8 cellular contexts compared by ENCODE assay signal in the genomic region with DNA sequence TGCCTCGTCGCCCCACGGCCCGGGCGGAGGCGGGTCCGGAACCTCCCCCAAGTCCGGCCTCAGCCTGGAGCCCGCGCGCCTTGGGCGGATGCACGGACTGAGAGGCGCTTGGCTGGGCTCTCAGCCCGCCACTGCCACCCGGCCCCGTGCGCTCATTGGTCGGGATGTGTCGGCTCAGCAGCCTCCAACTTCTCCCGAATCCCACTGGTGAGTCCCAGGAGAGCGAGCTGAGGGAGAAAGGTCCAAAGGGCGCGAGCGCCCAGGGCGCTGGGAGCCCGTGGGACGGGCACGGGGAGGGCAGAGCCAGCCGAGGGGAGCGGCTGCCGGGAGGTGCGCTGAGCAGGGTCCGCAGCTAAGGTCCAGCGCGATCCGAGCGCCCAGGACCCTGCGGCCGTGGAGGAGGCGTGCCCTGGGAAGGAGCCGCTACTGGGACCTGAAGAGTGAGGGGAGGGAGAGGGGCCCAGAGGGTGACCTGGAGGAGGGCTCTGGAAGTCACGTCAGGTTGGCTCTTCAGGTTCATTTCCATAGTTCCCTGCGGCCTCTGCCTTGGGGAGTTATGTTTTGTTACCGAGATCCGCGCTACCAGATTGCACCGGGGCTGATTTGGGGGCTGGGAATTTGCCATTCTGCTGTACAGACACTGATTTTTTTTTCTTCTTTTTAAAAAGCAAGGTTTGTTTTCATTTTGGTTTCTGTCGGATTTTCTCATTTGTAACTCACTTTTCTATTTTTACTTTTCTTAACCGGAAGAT. TPM values are rescaled to one million over a fixed set of nuclear protein-coding genes. Genes with fewer than 3 reads are reported as not detected.
A peak's percentile ranks its signal among the peaks of the same experiment; 100 is the strongest.
DNase-seq lines count a peak whose midpoint lies in the region; TF ChIP-seq lines count a peak whose summit lies in the region.

A gene (plus strand): TSS at position 525 of the 752 bp plus-strand sequence. CDS start 3,849 bp downstream, outside the sequence.

- peaks cover 73 to 84% (median 77%) of the 10 kb centered on the region in 11 experiments for H3K27me3 ChIP-seq in BLaER1 treated with 17β-estradiol and CSF1 and Interleukin-3, amounts not matched to agents 10 nM and 100 nM
- H3K27me3 ChIP-seq in adipocyte (replicated peaks; ENCODE audit: control insufficient read depth, insufficient read depth, low read length) (no peaks in the 10 kb centered on the region), hepatocyte (peaks cover 39% of the 10 kb centered on the region)

- peaks cover 0 to 4% (median 0%) of the 10 kb centered on the region in 3 donors for H3K9me3 Mint-ChIP-seq in IgD-negative memory B cell
- peaks cover 3% of the 10 kb centered on the region for H3K9me3 Mint-ChIP-seq in activated CD4-positive, alpha-beta memory T cell treated with anti-CD3 and anti-CD28 coated beads, Interleukin-2, amount 10 ng/mL, durations not matched to agents 7 days and 5 days

- POLR2A ChIA-PET in activated CD4-positive, alpha-beta memory T cell treated with anti-CD3 and anti-CD28 coated beads, Interleukin-2, amount 10 ng/mL, durations not matched to agents 7 days and 5 days (lab: Charles Lee): no interaction called here

- H3K36me3 Mint-ChIP-seq in IgD-negative memory B cell: peaks cover 1% of the 10 kb centered on the region
- no peaks in the 10 kb centered on the region for H3K36me3 Mint-ChIP-seq in activated CD4-positive, alpha-beta memory T cell treated with anti-CD3 and anti-CD28 coated beads, Interleukin-2, amount 10 ng/mL, durations not matched to agents 7 days and 5 days (ENCODE audit: low read depth)

- H3K4me1 ChIP-seq in BLaER1 treated with 17β-estradiol and CSF1 and Interleukin-3, amounts not matched to agents 10 nM and 100 nM: peaks cover 4 to 15% (median 11%) of the 10 kb centered on the region in 10 experiments; a peak in 17 of 20 replicates
- H3K4me1 ChIP-seq in adipocyte (ENCODE audit: control insufficient read depth, insufficient read depth, low read length): peaks cover 35% of the 10 kb centered on the region
- H3K4me1 ChIP-seq in hepatocyte (ENCODE audit: insufficient read depth): no peaks in the 10 kb centered on the region

- CTCF ChIA-PET in activated CD4-positive, alpha-beta memory T cell treated with anti-CD3 and anti-CD28 coated beads, Interleukin-2, amount 10 ng/mL, durations not matched to agents 7 days and 5 days (lab: Charles Lee): no interaction called here

- peaks cover 49% of the 10 kb centered on the region for H3K79me2 ChIP-seq in hepatocyte

- no peak for TF ChIP-seq CTCF in hepatocyte (IDR thresholded peaks at IDR 0.05; ENCODE audit: poor library complexity)

- WGBS in hepatocyte (ENCODE audit: low lambda C conversion rate, missing lambda C conversion rate): 1% methylated on average over 49 of the region's 50 CpGs

- DNase-seq in adipocyte (ENCODE audit: low read depth): peak; percentile 88
- peak; percentile 74 for DNase-seq in hepatocyte (ENCODE audit: low spot score)
- peak; percentile 91 for DNase-seq in retina
- no peak for DNase-seq in activated effector memory CD4-positive, alpha-beta T cell treated with Interleukin-2 at 50 U/mL for 16 hours
- no peak for DNase-seq in activated naive CD4-positive, alpha-beta T cell treated with Interleukin-2 at 50 U/mL for 16 hours
- DNase-seq in activated CD4-positive, alpha-beta memory T cell treated with anti-CD3 and anti-CD28 coated beads, Interleukin-2, amount 10 ng/mL, durations not matched to agents 7 days and 5 days: no peak

- H2AFZ ChIP-seq in hepatocyte: peak within 1 kb of the TSS; percentile 65

- peak within 1 kb of the TSS; percentile 54 to 71 (median 60) for H3K4me3 ChIP-seq in BLaER1 treated with 17β-estradiol and CSF1 and Interleukin-3, amounts not matched to agents 10 nM and 100 nM
- peak within 1 kb of the TSS; percentile 97 for H3K4me3 ChIP-seq in adipocyte (ENCODE audit: low read length)
- H3K4me3 ChIP-seq in hepatocyte: peak within 1 kb of the TSS; percentile 81

- no peak within 1 kb of the TSS for H3K27ac Mint-ChIP-seq in IgD-negative memory B cell
- H3K27ac Mint-ChIP-seq in activated CD4-positive, alpha-beta memory T cell treated with anti-CD3 and anti-CD28 coated beads, Interleukin-2, amount 10 ng/mL, durations not matched to agents 7 days and 5 days: no peak within 1 kb of the TSS

- H3K27me3 Mint-ChIP-seq in IgD-negative memory B cell: peaks cover 18% of the 10 kb centered on the region
- H3K27me3 Mint-ChIP-seq in activated CD4-positive, alpha-beta memory T cell treated with anti-CD3 and anti-CD28 coated beads, Interleukin-2, amount 10 ng/mL, durations not matched to agents 7 days and 5 days: peaks cover 32% of the 10 kb centered on the region

- peak within 1 kb of the TSS; percentile 86 to 98 (median 95) for H3K4me2 ChIP-seq in BLaER1 treated with 17β-estradiol and CSF1 and Interleukin-3, amounts not matched to agents 10 nM and 100 nM
- H3K4me2 ChIP-seq in hepatocyte: peak within 1 kb of the TSS; percentile 89

- peak within 1 kb of the TSS in 5 of 11 experiments; percentile 22 to 44 (median 32); a peak in 6 of 22 replicates for H3K9ac ChIP-seq in BLaER1 treated with 17β-estradiol and CSF1 and Interleukin-3, amounts not matched to agents 10 nM and 100 nM
- peak within 1 kb of the TSS; percentile 99 for H3K9ac ChIP-seq in adipocyte (ENCODE audit: low read length)

- peaks cover 0 to 15% (median 7%) of the 10 kb centered on the region in 11 experiments; a peak in 6 of 22 replicates for H4K20me1 ChIP-seq in BLaER1 treated with 17β-estradiol and CSF1 and Interleukin-3, amounts not matched to agents 10 nM and 100 nM
- no peaks in the 10 kb centered on the region for H4K20me1 ChIP-seq in hepatocyte (ENCODE audit: insufficient read depth, poor library complexity, severe bottlenecking)

- peaks cover 20 to 33% (median 30%) of the 10 kb centered on the region in 11 experiments for H3K9me3 ChIP-seq in BLaER1 treated with 17β-estradiol and CSF1 and Interleukin-3, amounts not matched to agents 10 nM and 100 nM (replicated peaks in 1 of 11)
- H3K9me3 ChIP-seq in adipocyte (ENCODE audit: control insufficient read depth, low read length): peaks cover 14% of the 10 kb centered on the region
- no peaks in the 10 kb centered on the region for H3K9me3 ChIP-seq in hepatocyte (ENCODE audit: low read depth)

- no peak within 1 kb of the TSS for H3K27ac ChIP-seq in BLaER1 treated with 17β-estradiol and CSF1 and Interleukin-3, amounts not matched to agents 10 nM and 100 nM
- H3K27ac ChIP-seq in hepatocyte: peak within 1 kb of the TSS; percentile 96

- H3K4me3 Mint-ChIP-seq in IgD-negative memory B cell: peak within 1 kb of the TSS; percentile 81 to 90 (median 86)
- H3K4me3 Mint-ChIP-seq in activated CD4-positive, alpha-beta memory T cell treated with anti-CD3 and anti-CD28 coated beads, Interleukin-2, amount 10 ng/mL, durations not matched to agents 7 days and 5 days: no peak within 1 kb of the TSS

- H3K36me3 ChIP-seq in BLaER1 treated with 17β-estradiol and CSF1 and Interleukin-3, amounts not matched to agents 10 nM and 100 nM: no peaks in the 10 kb centered on the region
- H3K36me3 ChIP-seq in adipocyte (ENCODE audit: control insufficient read depth, insufficient read depth, low read length, severe bottlenecking) (peaks cover 13% of the 10 kb centered on the region), hepatocyte (replicated peaks; ENCODE audit: insufficient read depth, low read depth) (no peaks in the 10 kb centered on the region)

- no peaks in the 10 kb centered on the region for H3K9me2 ChIP-seq in hepatocyte (replicated peaks; ENCODE audit: insufficient read depth)

- peaks cover 1 to 10% (median 6%) of the 10 kb centered on the region in 3 donors for H3K4me1 Mint-ChIP-seq in IgD-negative memory B cell
- H3K4me1 Mint-ChIP-seq in activated CD4-positive, alpha-beta memory T cell treated with anti-CD3 and anti-CD28 coated beads, Interleukin-2, amount 10 ng/mL, durations not matched to agents 7 days and 5 days: peaks cover 3% of the 10 kb centered on the region

RNA-seq across cellular contexts. Expression of the gene that starts here (rescaled TPM):
- polyA plus RNA-seq in IgD-negative memory B cell: 5.1 TPM
- total RNA-seq in hepatocyte: 223 and 250 TPM in 2 replicates
- 135 TPM in 2 replicates for polyA plus RNA-seq in hepatocyte
- total RNA-seq in activated CD4-positive, alpha-beta memory T cell treated with anti-CD3 and anti-CD28 coated beads, Interleukin-2, amount 10 ng/mL, durations not matched to agents 7 days and 5 days: not detected

Comparison
In these comparisons a context has a peak if more than half of its experiments do, and no peak if none do; other contexts are left out.
1. RNA of the gene that starts here (total RNA-seq): 223 to 250 TPM in hepatocyte; not detected in activated CD4-positive, alpha-beta memory T cell treated with anti-CD3 and anti-CD28 coated beads, Interleukin-2, amount 10 ng/mL, durations not matched to agents 7 days and 5 days; every median in the first group is over 100 times any median in the second.
2. RNA of the gene that starts here (polyA plus RNA-seq): 135 TPM in hepatocyte; 5.1 TPM in IgD-negative memory B cell (single experiment); every median in the first group is over 10 times any median in the second.
3. DNase-seq: peak in adipocyte (single experiment), hepatocyte (single experiment) and retina (single experiment); none in activated effector memory CD4-positive, alpha-beta T cell treated with Interleukin-2 at 50 U/mL for 16 hours (single experiment), activated naive CD4-positive, alpha-beta T cell treated with Interleukin-2 at 50 U/mL for 16 hours (single experiment) and activated CD4-positive, alpha-beta memory T cell treated with anti-CD3 and anti-CD28 coated beads, Interleukin-2, amount 10 ng/mL, durations not matched to agents 7 days and 5 days (single experiment).
4. Peak in every context shown above with its lines, with median percentiles within 50 percentile points of each other: H3K4me3 ChIP-seq.